In the genomic region with DNA sequence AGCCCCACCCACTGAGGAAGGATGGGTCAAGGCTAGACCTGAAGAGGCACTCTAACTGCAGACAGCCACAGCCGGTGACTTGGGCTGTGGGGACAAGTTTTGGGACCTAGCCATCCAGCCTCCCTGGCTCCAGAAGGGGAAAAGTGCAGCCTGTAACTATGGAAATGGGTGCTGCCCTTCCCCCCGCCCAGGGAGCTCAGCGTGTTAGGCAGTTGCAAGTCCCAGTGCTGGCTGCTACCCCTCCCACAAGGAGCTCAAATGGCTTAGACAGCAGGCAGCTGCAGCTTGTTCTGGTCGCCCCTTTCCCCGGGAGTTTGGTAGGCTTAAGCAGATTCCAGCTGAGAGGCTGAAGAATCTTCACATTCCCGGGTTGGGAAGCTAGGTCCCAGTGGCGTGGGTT, we compare ENCODE assay signal across 1 cellular context.
TF ChIP-seq lines count a peak whose summit lies in the region.

No MANE protein-coding gene starts in this region.

TF ChIP-seq in WTC11, 78 proteins besides CTCF, POLR2A, EP300 and RAD21 (continued from another document):
- TF ChIP-seq, protein P1, sequence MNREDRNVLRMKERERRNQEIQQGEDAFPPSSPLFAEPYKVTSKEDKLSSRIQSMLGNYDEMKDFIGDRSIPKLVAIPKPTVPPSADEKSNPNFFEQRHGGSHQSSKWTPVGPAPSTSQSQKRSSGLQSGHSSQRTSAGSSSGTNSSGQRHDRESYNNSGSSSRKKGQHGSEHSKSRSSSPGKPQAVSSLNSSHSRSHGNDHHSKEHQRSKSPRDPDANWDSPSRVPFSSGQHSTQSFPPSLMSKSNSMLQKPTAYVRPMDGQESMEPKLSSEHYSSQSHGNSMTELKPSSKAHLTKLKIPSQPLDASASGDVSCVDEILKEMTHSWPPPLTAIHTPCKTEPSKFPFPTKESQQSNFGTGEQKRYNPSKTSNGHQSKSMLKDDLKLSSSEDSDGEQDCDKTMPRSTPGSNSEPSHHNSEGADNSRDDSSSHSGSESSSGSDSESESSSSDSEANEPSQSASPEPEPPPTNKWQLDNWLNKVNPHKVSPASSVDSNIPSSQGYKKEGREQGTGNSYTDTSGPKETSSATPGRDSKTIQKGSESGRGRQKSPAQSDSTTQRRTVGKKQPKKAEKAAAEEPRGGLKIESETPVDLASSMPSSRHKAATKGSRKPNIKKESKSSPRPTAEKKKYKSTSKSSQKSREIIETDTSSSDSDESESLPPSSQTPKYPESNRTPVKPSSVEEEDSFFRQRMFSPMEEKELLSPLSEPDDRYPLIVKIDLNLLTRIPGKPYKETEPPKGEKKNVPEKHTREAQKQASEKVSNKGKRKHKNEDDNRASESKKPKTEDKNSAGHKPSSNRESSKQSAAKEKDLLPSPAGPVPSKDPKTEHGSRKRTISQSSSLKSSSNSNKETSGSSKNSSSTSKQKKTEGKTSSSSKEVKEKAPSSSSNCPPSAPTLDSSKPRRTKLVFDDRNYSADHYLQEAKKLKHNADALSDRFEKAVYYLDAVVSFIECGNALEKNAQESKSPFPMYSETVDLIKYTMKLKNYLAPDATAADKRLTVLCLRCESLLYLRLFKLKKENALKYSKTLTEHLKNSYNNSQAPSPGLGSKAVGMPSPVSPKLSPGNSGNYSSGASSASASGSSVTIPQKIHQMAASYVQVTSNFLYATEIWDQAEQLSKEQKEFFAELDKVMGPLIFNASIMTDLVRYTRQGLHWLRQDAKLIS (CRISPR knock-in tag; IDR thresholded peaks at IDR 0.05; ENCODE audit: borderline replicate concordance): no peak
- no peak for TF ChIP-seq ESRRA (CRISPR knock-in tag; IDR thresholded peaks at IDR 0.05; ENCODE audit: borderline replicate concordance)
- no peak for TF ChIP-seq NFYB (CRISPR knock-in tag; conservative IDR thresholded peaks at IDR 0.05; ENCODE audit: low read depth)
- TF ChIP-seq SMAD3 (CRISPR knock-in tag; IDR thresholded peaks at IDR 0.05; ENCODE audit: borderline replicate concordance): no peak
- TF ChIP-seq, protein P2, sequence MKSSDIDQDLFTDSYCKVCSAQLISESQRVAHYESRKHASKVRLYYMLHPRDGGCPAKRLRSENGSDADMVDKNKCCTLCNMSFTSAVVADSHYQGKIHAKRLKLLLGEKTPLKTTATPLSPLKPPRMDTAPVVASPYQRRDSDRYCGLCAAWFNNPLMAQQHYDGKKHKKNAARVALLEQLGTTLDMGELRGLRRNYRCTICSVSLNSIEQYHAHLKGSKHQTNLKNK (CRISPR knock-in tag; IDR thresholded peaks at IDR 0.05): no peak
- TF ChIP-seq ZNF121 (CRISPR knock-in tag; IDR thresholded peaks at IDR 0.05): no peak
- no peak for TF ChIP-seq TEAD4 (CRISPR knock-in tag; IDR thresholded peaks at IDR 0.05)
- TF ChIP-seq EMX1 (CRISPR knock-in tag; IDR thresholded peaks at IDR 0.05): no peak
- no peak for TF ChIP-seq ETV6 (CRISPR knock-in tag; IDR thresholded peaks at IDR 0.05)
- no peak for TF ChIP-seq HMGA2 (CRISPR knock-in tag; IDR thresholded peaks at IDR 0.05)
- TF ChIP-seq ATF3 (CRISPR knock-in tag; conservative IDR thresholded peaks at IDR 0.05): no peak
- no peak for TF ChIP-seq ERG (CRISPR knock-in tag; IDR thresholded peaks at IDR 0.05)
TF ChIP-seq in WTC11: peak in this region for 0.
